ENCODE assay signal across 21 cellular contexts in genomic region chr17:28861393-28862203, GRCh38. TPM values are rescaled to one million over a fixed set of nuclear protein-coding genes. Genes with fewer than 3 reads are reported as not detected.
DNase-seq lines count a peak whose midpoint lies in the region; ATAC-seq and TF ChIP-seq lines count a peak whose summit lies in the region.
"Had no signal": no experiment of that assay in that cellular context is flagged by ENCODE, and none has a peak within 500 bp of the region (broad histone marks: within the 10 kb centered on the region; RNA-seq: fewer than 3 reads in every experiment).

No MANE protein-coding gene starts in this region.

- H3K4me3 Mint-ChIP-seq in activated B cell treated with CpG ODN at 0.5 μM for 24 hours = no peak overlapping the region
- H3K4me3 Mint-ChIP-seq: activated CD8-positive, alpha-beta memory T cell treated with anti-CD3 and anti-CD28 coated beads, Interleukin-2, amount 10 ng/mL, durations not matched to agents 7 days and 5 days; CD8-positive, alpha-beta T cell had no signal

- H3K27ac Mint-ChIP-seq in activated B cell treated with CpG ODN at 0.5 μM for 24 hours = peak overlapping the region; percentile 9
- H3K27ac Mint-ChIP-seq: activated CD8-positive, alpha-beta memory T cell treated with anti-CD3 and anti-CD28 coated beads, Interleukin-2, amount 10 ng/mL, durations not matched to agents 7 days and 5 days; CD8-positive, alpha-beta T cell had no signal

- CTCF ChIA-PET in activated B cell treated with CpG ODN at 0.5 μM for 24 hours (lab: Charles Lee) = no interaction called here

- TF ChIP-seq CTCF in 22Rv1 (IDR thresholded peaks at IDR 0.05) (no peak), activated B cell treated with CpG ODN at 0.5 μM for 24 hours (IDR thresholded peaks at IDR 0.05) (no peak), coronary artery (IDR thresholded peaks at IDR 0.05) (no peak)

- H3K27me3 Mint-ChIP-seq in activated B cell treated with CpG ODN at 0.5 μM for 24 hours = no peaks in the 10 kb centered on the region
- H3K27me3 Mint-ChIP-seq: activated CD8-positive, alpha-beta memory T cell treated with anti-CD3 and anti-CD28 coated beads, Interleukin-2, amount 10 ng/mL, durations not matched to agents 7 days and 5 days had no signal

- H3K9me3 Mint-ChIP-seq in activated B cell treated with CpG ODN at 0.5 μM for 24 hours = no peaks in the 10 kb centered on the region
- H3K9me3 Mint-ChIP-seq: CD8-positive, alpha-beta T cell had no signal

- intact Hi-C loops in activated B cell treated with CpG ODN at 0.5 μM for 24 hours (cut with micrococcal nuclease) = no loop called here

- POLR2A ChIA-PET in activated B cell treated with CpG ODN at 0.5 μM for 24 hours (lab: Charles Lee) = interaction anchor here (0.6 to 0.8 kb wide), 3 partner anchors 9 to 230 kb away, joined by 3 to 4 read pairs (median 4); no protein-coding TSS in a partner anchor

- H3K36me3 Mint-ChIP-seq in activated B cell treated with CpG ODN at 0.5 μM for 24 hours (ENCODE audit: low read depth) = peaks cover 37% of the 10 kb centered on the region

- ATAC-seq in activated B cell treated with CpG ODN at 0.5 μM for 24 hours (ENCODE audit: low read depth) (no peak), left lobe of liver (peak; percentile 29)
- ATAC-seq: activated CD8-positive, alpha-beta memory T cell treated with anti-CD3 and anti-CD28 coated beads, Interleukin-2, amount 10 ng/mL, durations not matched to agents 7 days and 5 days; CD8-positive, alpha-beta T cell; heart right ventricle; psoas muscle had no signal

- peaks cover 15% of the 10 kb centered on the region for H3K36me3 ChIP-seq in H7 (replicated peaks; ENCODE audit: control insufficient read depth, insufficient read depth, low read length)

- no peaks in the 10 kb centered on the region for H3K27me3 ChIP-seq in H7 (ENCODE audit: control insufficient read depth, insufficient read depth, low read length)
- H3K27me3 ChIP-seq: heart right ventricle, thyroid gland had no signal

- peaks cover 19% of the 10 kb centered on the region for H3K4me1 Mint-ChIP-seq in activated B cell treated with CpG ODN at 0.5 μM for 24 hours

- H3K27ac ChIP-seq in 22Rv1 = 0 out of 2 replicates have a peak overlapping the region, but pooled peaks have one; percentile 23
- H3K27ac ChIP-seq in coronary artery = no peak overlapping the region
- H3K27ac ChIP-seq: heart right ventricle, psoas muscle, thyroid gland had no signal

- H3K4me3 ChIP-seq in H7 (ENCODE audit: insufficient read depth, low read depth, low read length) = no peak overlapping the region
- no peak overlapping the region for H3K4me3 ChIP-seq in coronary artery
- H3K4me3 ChIP-seq: heart right ventricle, psoas muscle, thyroid gland had no signal

- DNase-seq in H7 (peak; percentile 56), activated B cell treated with CpG ODN at 0.5 μM for 24 hours (no peak), left lobe of liver (ENCODE audit: low spot score) (no peak), coronary artery (ENCODE audit: low spot score) (no peak), dermis blood vessel endothelial cell (no peak)
- no peak for DNase-seq in activated effector memory CD4-positive, alpha-beta T cell treated with Interleukin-2 at 50 U/mL for 16 hours
- DNase-seq in stimulated activated CD4-positive, alpha-beta T cell treated with anti-CD3 and anti-CD28 coated beads, Interleukin-4, amount 100 ng/mL, for 1 hour = no peak
- DNase-seq: activated CD4-positive, CD25-positive, alpha-beta regulatory T cell treated with anti-CD3 and anti-CD28 coated beads, Interleukin-2, amount 50 U/mL, for 72 hours; activated CD8-positive, alpha-beta memory T cell treated with anti-CD3 and anti-CD28 coated beads, Interleukin-2, amount 10 ng/mL, durations not matched to agents 7 days and 5 days; activated gamma-delta T cell treated with Interleukin-2 at 50 U/mL for 16 hours; aorta; CD8-positive, alpha-beta T cell; EL; heart right ventricle; MV-4-11; NCI-H2029; NCI-H446 treated with DMSO at 0.1 percent for 48 hours; NK-92 treated with Interleukin-12 subunit alpha and Interleukin-12 subunit beta, amount 100 ng/mL, for 24 hours; psoas muscle; thyroid gland had no signal

RNA-seq across cellular contexts. Expression of gene ERAL1, which starts 6.8 kb away (rescaled TPM):
- 63.7 and 71.9 TPM in 2 replicates for total RNA-seq in H7 (2014; rRNA removed; shearing (Covaris generic))
- 47.6 and 49.2 TPM in 2 replicates for total RNA-seq in activated B cell treated with CpG ODN at 0.5 μM for 24 hours
- 25.3 TPM for total RNA-seq in left lobe of liver
- 37.8 and 49.1 TPM in 2 replicates for total RNA-seq in dermis blood vessel endothelial cell

RNA-seq across cellular contexts. Expression of gene FAM222B, which starts 19.0 kb away (rescaled TPM):
- total RNA-seq in H7 (2014; rRNA removed; shearing (Covaris generic)) = 32.4 and 46.7 TPM in 2 replicates
- total RNA-seq in activated B cell treated with CpG ODN at 0.5 μM for 24 hours (15.6 and 16.0 TPM in 2 replicates), left lobe of liver (6.6 TPM), dermis blood vessel endothelial cell (9.5 and 14.6 TPM in 2 replicates)

RNA-seq across cellular contexts. Expression of gene FLOT2, which starts 35.9 kb away (rescaled TPM):
- 76.9 and 84.7 TPM in 2 replicates for total RNA-seq in H7 (2014; rRNA removed; shearing (Covaris generic))
- total RNA-seq in activated B cell treated with CpG ODN at 0.5 μM for 24 hours (303 and 321 TPM in 2 replicates), left lobe of liver (70.6 TPM), dermis blood vessel endothelial cell (130 and 195 TPM in 2 replicates)

RNA-seq across cellular contexts. Expression of gene DHRS13, which starts 41.3 kb away (rescaled TPM):
- total RNA-seq in H7 (2014; rRNA removed; shearing (Covaris generic)) = 11.9 and 17.0 TPM in 2 replicates
- total RNA-seq in activated B cell treated with CpG ODN at 0.5 μM for 24 hours (32.0 and 39.6 TPM in 2 replicates), left lobe of liver (5.5 TPM), dermis blood vessel endothelial cell (18.7 and 20.5 TPM in 2 replicates)
